In genomic region chr11:9581556-9582161, GRCh38 we compare ENCODE assay signal across 1 cellular context.
TF ChIP-seq lines count a peak whose summit lies in the region.

No MANE protein-coding gene starts in this region.

TF ChIP-seq in GM23338, 12 proteins besides CTCF, POLR2A, EP300 and RAD21 (continued from another document):
- TF ChIP-seq, protein P1, sequence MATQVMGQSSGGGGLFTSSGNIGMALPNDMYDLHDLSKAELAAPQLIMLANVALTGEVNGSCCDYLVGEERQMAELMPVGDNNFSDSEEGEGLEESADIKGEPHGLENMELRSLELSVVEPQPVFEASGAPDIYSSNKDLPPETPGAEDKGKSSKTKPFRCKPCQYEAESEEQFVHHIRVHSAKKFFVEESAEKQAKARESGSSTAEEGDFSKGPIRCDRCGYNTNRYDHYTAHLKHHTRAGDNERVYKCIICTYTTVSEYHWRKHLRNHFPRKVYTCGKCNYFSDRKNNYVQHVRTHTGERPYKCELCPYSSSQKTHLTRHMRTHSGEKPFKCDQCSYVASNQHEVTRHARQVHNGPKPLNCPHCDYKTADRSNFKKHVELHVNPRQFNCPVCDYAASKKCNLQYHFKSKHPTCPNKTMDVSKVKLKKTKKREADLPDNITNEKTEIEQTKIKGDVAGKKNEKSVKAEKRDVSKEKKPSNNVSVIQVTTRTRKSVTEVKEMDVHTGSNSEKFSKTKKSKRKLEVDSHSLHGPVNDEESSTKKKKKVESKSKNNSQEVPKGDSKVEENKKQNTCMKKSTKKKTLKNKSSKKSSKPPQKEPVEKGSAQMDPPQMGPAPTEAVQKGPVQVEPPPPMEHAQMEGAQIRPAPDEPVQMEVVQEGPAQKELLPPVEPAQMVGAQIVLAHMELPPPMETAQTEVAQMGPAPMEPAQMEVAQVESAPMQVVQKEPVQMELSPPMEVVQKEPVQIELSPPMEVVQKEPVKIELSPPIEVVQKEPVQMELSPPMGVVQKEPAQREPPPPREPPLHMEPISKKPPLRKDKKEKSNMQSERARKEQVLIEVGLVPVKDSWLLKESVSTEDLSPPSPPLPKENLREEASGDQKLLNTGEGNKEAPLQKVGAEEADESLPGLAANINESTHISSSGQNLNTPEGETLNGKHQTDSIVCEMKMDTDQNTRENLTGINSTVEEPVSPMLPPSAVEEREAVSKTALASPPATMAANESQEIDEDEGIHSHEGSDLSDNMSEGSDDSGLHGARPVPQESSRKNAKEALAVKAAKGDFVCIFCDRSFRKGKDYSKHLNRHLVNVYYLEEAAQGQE (IDR thresholded peaks at IDR 0.05; ENCODE audit: unreplicated experiment): no peak
- no peak for TF ChIP-seq NANOG (IDR thresholded peaks at IDR 0.05; ENCODE audit: borderline replicate concordance)
- TF ChIP-seq JUNB (IDR thresholded peaks at IDR 0.05; ENCODE audit: unreplicated experiment): no peak
- TF ChIP-seq ZNF331 (CRISPR knock-in tag; IDR thresholded peaks at IDR 0.05; ENCODE audit: low read depth): no peak
- TF ChIP-seq, protein P2, sequence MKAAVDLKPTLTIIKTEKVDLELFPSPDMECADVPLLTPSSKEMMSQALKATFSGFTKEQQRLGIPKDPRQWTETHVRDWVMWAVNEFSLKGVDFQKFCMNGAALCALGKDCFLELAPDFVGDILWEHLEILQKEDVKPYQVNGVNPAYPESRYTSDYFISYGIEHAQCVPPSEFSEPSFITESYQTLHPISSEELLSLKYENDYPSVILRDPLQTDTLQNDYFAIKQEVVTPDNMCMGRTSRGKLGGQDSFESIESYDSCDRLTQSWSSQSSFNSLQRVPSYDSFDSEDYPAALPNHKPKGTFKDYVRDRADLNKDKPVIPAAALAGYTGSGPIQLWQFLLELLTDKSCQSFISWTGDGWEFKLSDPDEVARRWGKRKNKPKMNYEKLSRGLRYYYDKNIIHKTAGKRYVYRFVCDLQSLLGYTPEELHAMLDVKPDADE (IDR thresholded peaks at IDR 0.05): no peak
- TF ChIP-seq STAT1 (IDR thresholded peaks at IDR 0.05; ENCODE audit: unreplicated experiment): no peak
- TF ChIP-seq ZNF462 (CRISPR knock-in tag; IDR thresholded peaks at IDR 0.05): no peak
- TF ChIP-seq EZH2phosphoT487 (IDR thresholded peaks at IDR 0.05; ENCODE audit: unreplicated experiment): no peak
